Comparison of ENCODE assay signal across 9 cellular contexts in the genomic region with DNA sequence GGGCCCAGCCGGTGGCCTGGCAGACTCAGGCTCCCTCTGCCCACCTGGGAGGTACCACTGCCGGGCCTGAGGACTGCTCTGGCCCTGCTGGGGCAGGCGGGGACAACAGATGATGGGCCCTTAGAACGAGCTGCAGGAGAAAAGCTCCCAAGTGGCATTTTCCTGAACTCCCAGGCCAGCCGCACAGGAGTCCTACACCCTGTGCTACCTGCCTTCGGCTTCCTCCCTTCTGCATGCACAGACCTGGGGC. TPM values are rescaled to one million over a fixed set of nuclear protein-coding genes. Genes with fewer than 3 reads are reported as not detected.
DNase-seq lines count a peak whose midpoint lies in the region; ATAC-seq and TF ChIP-seq lines count a peak whose summit lies in the region.
"Had no signal": no experiment of that assay in that cellular context is flagged by ENCODE, and none has a peak within 500 bp of the region (broad histone marks: within the 10 kb centered on the region; RNA-seq: fewer than 3 reads in every experiment).

No MANE protein-coding gene starts in this region.

- no peak overlapping the region for H2AFZ ChIP-seq in neuronal stem cell (ENCODE audit: low read length)

- H3K4me3 ChIP-seq in CD8-positive, alpha-beta T cell (ENCODE audit: low read depth, low read length) = peak overlapping the region; percentile 25
- H3K4me3 ChIP-seq in ovary (no peak overlapping the region), neuronal stem cell (ENCODE audit: low read length in 2 of 2) (no peak overlapping the region)

- H3K23ac ChIP-seq in neuronal stem cell (ENCODE audit: low read depth, low read length, poor library complexity) = no peak overlapping the region

- H3K9me3 Mint-ChIP-seq in CD8-positive, alpha-beta T cell = no peaks in the 10 kb centered on the region
- no peaks in the 10 kb centered on the region for H3K9me3 Mint-ChIP-seq in effector memory CD8-positive, alpha-beta T cell

- CTCF ChIA-PET in CD8-positive, alpha-beta T cell (lab: Charles Lee) = interaction anchor here (1.2 to 2.4 kb wide), 7 partner anchors 19 to 106 kb away, joined by 3 to 12 read pairs (median 5); partner anchors contain the start of genes DSTN and RRBP1

- no peak for DNase-seq in CD8-positive, alpha-beta T cell
- DNase-seq in NCI-H226 (peak; percentile 22), ovary (peak in 1 of 5 donors; percentile 43), neuronal stem cell (ENCODE audit: low spot score) (no peak), NOMO-1 treated with DMSO at 0.1 percent for 48 hours (lab: John Stamatoyannopoulos, UW; ENCODE audit: unreplicated experiment) (no peak)
- no peak for DNase-seq in effector memory CD8-positive, alpha-beta T cell
- DNase-seq: cerebellar nuclear complex had no signal

- H3K14ac ChIP-seq in neuronal stem cell (ENCODE audit: low read length) = no peak overlapping the region

- H2AK5ac ChIP-seq in neuronal stem cell (ENCODE audit: low read depth, low read length) = no peak overlapping the region

- 49 to 63% (median 53%) methylated on average over 6 of the region's 6 CpGs for WGBS in ovary, 3 donors
- no CpG with 5 or more reads among the region's 6 CpGs for WGBS in neuronal stem cell (ENCODE audit: extremely low coverage in 2 of 2, insufficient read length in 2 of 2, insufficient replicate concordance in 1 of 2), 2 donors

- peaks cover 41% of the 10 kb centered on the region for H3K4me1 ChIP-seq in CD8-positive, alpha-beta T cell (ENCODE audit: insufficient read depth, low read length)
- peaks cover 17% of the 10 kb centered on the region for H3K4me1 ChIP-seq in ovary (ENCODE audit: insufficient read depth)
- peaks cover 2 to 3% of the 10 kb centered on the region in 2 donors for H3K4me1 ChIP-seq in neuronal stem cell (ENCODE audit: control insufficient read depth in 2 of 2, insufficient read depth in 1 of 2, low read depth in 1 of 2, low read length in 2 of 2)

- H3K18ac ChIP-seq in neuronal stem cell (ENCODE audit: low read length) = no peak overlapping the region

- no peaks in the 10 kb centered on the region for H3K36me3 ChIP-seq in CD8-positive, alpha-beta T cell (ENCODE audit: insufficient read depth, low read length)
- no peaks in the 10 kb centered on the region for H3K36me3 ChIP-seq in ovary
- peaks cover 8 to 31% of the 10 kb centered on the region in 2 donors for H3K36me3 ChIP-seq in neuronal stem cell (replicated peaks in 1 of 2; ENCODE audit: control insufficient read depth in 2 of 2, insufficient read depth in 2 of 2, low read length in 2 of 2)

- peaks cover 44% of the 10 kb centered on the region for H3K4me1 Mint-ChIP-seq in CD8-positive, alpha-beta T cell (ENCODE audit: low read depth)
- H3K4me1 Mint-ChIP-seq in effector memory CD8-positive, alpha-beta T cell (ENCODE audit: low read depth in 2 of 2) = peaks cover 24 to 39% of the 10 kb centered on the region in 2 donors

- H3K27ac ChIP-seq in CD8-positive, alpha-beta T cell (ENCODE audit: low read depth, low read length) = peak overlapping the region; percentile 43
- H3K27ac ChIP-seq in ovary (peak overlapping the region in 1 of 2 donors; percentile 28), neuronal stem cell (replicated peaks; ENCODE audit: low read length) (no peak overlapping the region)

- no peaks in the 10 kb centered on the region for H3K27me3 Mint-ChIP-seq in CD8-positive, alpha-beta T cell (ENCODE audit: low read depth)
- no peaks in the 10 kb centered on the region for H3K27me3 Mint-ChIP-seq in effector memory CD8-positive, alpha-beta T cell

- POLR2A ChIA-PET in CD8-positive, alpha-beta T cell (lab: Charles Lee) = interaction anchor here (0.9 to 2.7 kb wide), 6 partner anchors 9 to 106 kb away, joined by 3 to 33 read pairs (median 5); partner anchors contain the start of genes DSTN and RRBP1

- peaks cover 18% of the 10 kb centered on the region for H3K36me3 Mint-ChIP-seq in CD8-positive, alpha-beta T cell
- peaks cover 30% of the 10 kb centered on the region for H3K36me3 Mint-ChIP-seq in effector memory CD8-positive, alpha-beta T cell (ENCODE audit: insufficient read depth)

- TF ChIP-seq CTCF in CD8-positive, alpha-beta T cell (IDR thresholded peaks at IDR 0.05) = no peak
- TF ChIP-seq CTCF in ovary (IDR thresholded peaks at IDR 0.05) = peak in 2 of 3 donors; percentile 8 to 26

- H2BK12ac ChIP-seq in neuronal stem cell (ENCODE audit: low read length) = no peak overlapping the region

- no peak overlapping the region for H2BK15ac ChIP-seq in neuronal stem cell (ENCODE audit: low read length)

- no peaks in the 10 kb centered on the region for H3K9me3 ChIP-seq in CD8-positive, alpha-beta T cell (ENCODE audit: low read length)
- H3K9me3 ChIP-seq in ovary = no peaks in the 10 kb centered on the region
- no peaks in the 10 kb centered on the region for H3K9me3 ChIP-seq in neuronal stem cell (replicated peaks in 1 of 2; ENCODE audit: control insufficient read depth in 2 of 2, insufficient read depth in 1 of 2, low read depth in 1 of 2, low read length in 2 of 2)

- no peak overlapping the region for H3K9ac ChIP-seq in neuronal stem cell (ENCODE audit: low read depth, low read length, poor library complexity)

- H3K27me3 ChIP-seq in CD8-positive, alpha-beta T cell (ENCODE audit: insufficient read depth, low read length) = no peaks in the 10 kb centered on the region
- H3K27me3 ChIP-seq in ovary = no peaks in the 10 kb centered on the region
- H3K27me3 ChIP-seq in neuronal stem cell (ENCODE audit: control insufficient read depth in 3 of 3, insufficient read depth in 3 of 3, low read depth in 1 of 3, low read length in 3 of 3) = no peaks in the 10 kb centered on the region

- no peak overlapping the region for H2BK120ac ChIP-seq in neuronal stem cell (ENCODE audit: low read depth, low read length)

- H4K8ac ChIP-seq in neuronal stem cell (ENCODE audit: low read depth, low read length) = no peak overlapping the region

- TF ChIP-seq EP300 in ovary (IDR thresholded peaks at IDR 0.05) = no peak

- intact Hi-C loops in CD8-positive, alpha-beta T cell (cut with DNase I, micrococcal nuclease) = loop anchor here (2.0 to 5.0 kb wide), 3 partner anchors 40 to 72 kb away; partner anchors contain the start of genes RRBP1 (in 2 of the 2) and DSTN (in 1 of the 2)
- intact Hi-C loops in ovary (cut with DNase I) = loop anchor here in 2 of 4 donors (5.0 kb wide), 1 partner anchor 39 kb away; the partner anchor contains the start of gene DSTN (in 2 of the 2)

- H3K27ac Mint-ChIP-seq in CD8-positive, alpha-beta T cell = peak overlapping the region; percentile 99
- peak overlapping the region; percentile 88 to 95 for H3K27ac Mint-ChIP-seq in effector memory CD8-positive, alpha-beta T cell

- no peak for ATAC-seq in CD8-positive, alpha-beta T cell
- ATAC-seq in effector memory CD8-positive, alpha-beta T cell (replicated peaks) = no peak
- no peak for ATAC-seq in HG02588 (IDR thresholded peaks at IDR 0.05; ENCODE audit: unreplicated experiment)
- ATAC-seq in HG02623 (IDR thresholded peaks at IDR 0.05; ENCODE audit: unreplicated experiment) = no peak

- H2BK5ac ChIP-seq in neuronal stem cell (ENCODE audit: low read length) = no peak overlapping the region

- H4K91ac ChIP-seq in neuronal stem cell (ENCODE audit: low read depth, low read length, poor library complexity) = no peak overlapping the region

- H3K79me1 ChIP-seq in neuronal stem cell (ENCODE audit: low read depth, low read length) = no peaks in the 10 kb centered on the region

- H3K4ac ChIP-seq in neuronal stem cell (ENCODE audit: low read length) = no peak overlapping the region

- H3K4me3 Mint-ChIP-seq in CD8-positive, alpha-beta T cell = peak overlapping the region; percentile 69
- peak overlapping the region; percentile 67 to 79 for H3K4me3 Mint-ChIP-seq in effector memory CD8-positive, alpha-beta T cell

- no peak for TF ChIP-seq POLR2A in ovary (IDR thresholded peaks at IDR 0.05)

- no peak overlapping the region for H3K4me2 ChIP-seq in neuronal stem cell (ENCODE audit: insufficient read depth, low read length, poor library complexity, severe bottlenecking)

RNA-seq across cellular contexts. Expression of gene DSTN, which starts 41.3 kb away (rescaled TPM):
- 10 to 100 TPM; 40.5 to 42.9 TPM for total RNA-seq in CD8-positive, alpha-beta T cell
- 100 to 1,000 TPM; 162 to 429 (median 299) TPM for total RNA-seq in ovary
- polyA plus RNA-seq in ovary = 1,000 to 10,000 TPM in 1 of 2 donors, 100 to 1,000 TPM in 1; 404 to 1,033 TPM
- 252 TPM for polyA plus RNA-seq in neuronal stem cell (2013, experiment 1 of 2)
- 243 TPM for polyA plus RNA-seq in neuronal stem cell (2013, experiment 2 of 2)
